ENCODE assay signal across 8 cellular contexts in genomic region chr1:25641931-25642611, GRCh38. TPM values are rescaled to one million over a fixed set of nuclear protein-coding genes. Genes with fewer than 3 reads are reported as not detected.
DNase-seq lines count a peak whose midpoint lies in the region; ATAC-seq and TF ChIP-seq lines count a peak whose summit lies in the region.

No MANE protein-coding gene starts in this region.

- DNase-seq in Right ventricle myocardium inferior (ENCODE audit: missing footprints): no peak
- DNase-seq in right atrium auricular region (ENCODE audit: low spot score): no peak
- DNase-seq in amniotic epithelial cell (ENCODE audit: low read depth): peak; percentile 69
- no peak for DNase-seq in left lung
- DNase-seq in uterus: peak; percentile 38 to 44

- H3K4me1 ChIP-seq in right atrium auricular region (peaks cover 0 to 24% of the 10 kb centered on the region in 2 donors), left lung (peaks cover 0 to 14% of the 10 kb centered on the region in 2 donors), uterus (no peaks in the 10 kb centered on the region)

- TF ChIP-seq POLR2A in uterus (IDR thresholded peaks at IDR 0.05): no peak

- TF ChIP-seq CTCF in right atrium auricular region (IDR thresholded peaks at IDR 0.05) (no peak), left lung (IDR thresholded peaks at IDR 0.05) (no peak), uterus (IDR thresholded peaks at IDR 0.05) (no peak)

- intact Hi-C loops in Right ventricle myocardium inferior (cut with DNase I) (no loop called here), left lung (cut with DNase I) (no loop called here), uterus (cut with DNase I; ENCODE audit: low total_unique reads) (no loop called here)

- H3K4me3 ChIP-seq in right atrium auricular region: peak overlapping the region in 1 of 2 donors; percentile 0
- H3K4me3 ChIP-seq in left lung: no peak overlapping the region
- H3K4me3 ChIP-seq in uterus: no peak overlapping the region

- H3K36me3 ChIP-seq in right atrium auricular region (no peaks in the 10 kb centered on the region), left lung (no peaks in the 10 kb centered on the region), uterus (no peaks in the 10 kb centered on the region)

- H3K27ac ChIP-seq in right atrium auricular region: peak overlapping the region in 1 of 2 donors; percentile 11
- H3K27ac ChIP-seq in left lung: peak overlapping the region in 1 of 2 donors; percentile 50
- H3K27ac ChIP-seq in uterus: peak overlapping the region; percentile 9 to 39

- H3K9me3 ChIP-seq in right atrium auricular region (no peaks in the 10 kb centered on the region), left lung (no peaks in the 10 kb centered on the region), uterus (no peaks in the 10 kb centered on the region)

- ATAC-seq in Right ventricle myocardium inferior (peak; percentile 64), left lung (peak; percentile 39), HG03457 (IDR thresholded peaks at IDR 0.05; ENCODE audit: unreplicated experiment) (no peak), HG03469 (IDR thresholded peaks at IDR 0.05; ENCODE audit: unreplicated experiment) (no peak), HG03442 (IDR thresholded peaks at IDR 0.05; ENCODE audit: unreplicated experiment) (no peak)

- H3K27me3 ChIP-seq in right atrium auricular region (no peaks in the 10 kb centered on the region), left lung (no peaks in the 10 kb centered on the region), uterus (no peaks in the 10 kb centered on the region)

RNA-seq across cellular contexts. Expression of gene MAN1C1, which starts 25.5 kb away (rescaled TPM):
- total RNA-seq in Right ventricle myocardium inferior (19.5 TPM), right atrium auricular region (10 to 100 TPM in 1 of 2 donors, 1 to 10 TPM in 1; 9.4 to 13.6 TPM), left lung (10 to 100 TPM; 15.3 to 20.3 TPM), uterus (10 to 100 TPM in 1 of 4 donors, 1 to 10 TPM in 3; 5.0 to 31.1 (median 7.9) TPM)

Comparison
In these comparisons a context has a peak if more than half of its experiments do, and no peak if none do; other contexts are left out.
1. ATAC-seq: peak in Right ventricle myocardium inferior (single experiment) and left lung (single experiment); none in HG03457 (single experiment), HG03469 (single experiment) and HG03442 (single experiment).
2. DNase-seq: peak in amniotic epithelial cell (single experiment) and uterus (2 of 2); none in Right ventricle myocardium inferior (single experiment), right atrium auricular region (single experiment) and left lung (0 of 2).